In the genomic region with DNA sequence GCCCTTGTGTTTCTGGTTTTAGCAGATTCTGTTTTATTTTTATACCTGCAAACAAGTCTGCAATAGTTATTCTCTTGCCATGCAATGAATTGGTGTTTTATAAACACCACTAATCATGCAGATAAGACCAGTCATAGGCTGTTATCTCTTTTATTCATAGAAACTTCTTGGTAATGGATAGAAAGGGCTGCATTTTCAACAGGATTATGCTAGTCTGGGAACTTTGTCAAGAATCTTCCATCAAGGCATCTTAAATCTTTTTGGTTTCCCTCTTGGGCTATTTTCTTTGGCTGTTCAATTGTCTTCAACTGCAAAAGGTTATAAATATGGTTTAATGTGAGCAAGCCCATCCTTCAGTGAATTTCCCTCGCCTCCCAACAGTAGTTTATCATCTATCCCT, we compare ENCODE assay signal across 19 cellular contexts.
"Had no signal": no experiment of that assay in that cellular context is flagged by ENCODE, and none has a peak within 500 bp of the region (broad histone marks: within the 10 kb centered on the region; RNA-seq: fewer than 3 reads in every experiment).

No MANE protein-coding gene starts in this region.

- DNase-seq: activated CD4-positive, alpha-beta T cell treated with anti-CD3 and anti-CD28 coated beads for 1 hour; activated CD4-positive, alpha-beta T cell treated with anti-CD3 and anti-CD28 coated beads, Interleukin-2, amount 50 U/mL, for 1 hour; activated CD8-positive, alpha-beta T cell treated with anti-CD3 and anti-CD28 coated beads, Interleukin-2, amount 10 ng/mL, durations not matched to agents 7 days and 5 days; activated gamma-delta T cell treated with Interleukin-2 at 50 U/mL for 16 hours; foreskin keratinocyte; left lung; natural killer cell; ovary; spleen; stimulated activated CD4-positive, alpha-beta T cell treated with anti-CD3 and anti-CD28 coated beads, Interleukin-4, amount 100 ng/mL, for 24 hours; stimulated activated naive CD8-positive, alpha-beta T cell treated with anti-CD3 and anti-CD28 coated beads, Interleukin-15, Interleukin-2, amounts not matched to agents 100 U/mL and 50 U/mL, for 24 hours; thyroid gland; upper lobe of right lung; WERI-Rb-1 had no signal

- ATAC-seq: activated CD8-positive, alpha-beta T cell treated with anti-CD3 and anti-CD28 coated beads, Interleukin-2, amount 10 ng/mL, durations not matched to agents 7 days and 5 days; left lung; natural killer cell; stimulated activated naive CD8-positive, alpha-beta T cell treated with anti-CD3 and anti-CD28 coated beads, Interleukin-15, Interleukin-2, amounts not matched to agents 100 U/mL and 50 U/mL, for 24 hours; upper lobe of right lung had no signal

- H3K4me1 ChIP-seq: ascending aorta, foreskin keratinocyte, left lung, prostate gland, spleen, thyroid gland, upper lobe of right lung had no signal

- H3K27me3 ChIP-seq: ascending aorta, foreskin keratinocyte, left lung, ovary, spleen, thyroid gland, upper lobe of right lung had no signal

- H3K27ac ChIP-seq: ascending aorta, coronary artery, foreskin keratinocyte, left lung, ovary, prostate gland, spleen, thyroid gland, upper lobe of right lung, WERI-Rb-1 had no signal

- H3K36me3 ChIP-seq: ascending aorta, left lung, ovary, prostate gland, spleen, thyroid gland, upper lobe of right lung, WERI-Rb-1 had no signal

- H3K4me3 ChIP-seq: ascending aorta, coronary artery, left lung, lung, ovary, prostate gland, spleen, thyroid gland, upper lobe of right lung had no signal

- H3K4me3 Mint-ChIP-seq: activated CD8-positive, alpha-beta T cell treated with anti-CD3 and anti-CD28 coated beads, Interleukin-2, amount 10 ng/mL, durations not matched to agents 7 days and 5 days; activated naive CD4-positive, alpha-beta T cell treated with anti-CD3 and anti-CD28 coated beads, Interleukin-2, amount 50 U/mL, for 24 hours; natural killer cell had no signal

- H3K9me3 ChIP-seq: ascending aorta, left lung, ovary, prostate gland, spleen, thyroid gland, upper lobe of right lung had no signal

- H3K4me1 Mint-ChIP-seq: activated naive CD4-positive, alpha-beta T cell treated with anti-CD3 and anti-CD28 coated beads, Interleukin-2, amount 50 U/mL, for 24 hours; natural killer cell had no signal

- H3K27me3 Mint-ChIP-seq: activated naive CD4-positive, alpha-beta T cell treated with anti-CD3 and anti-CD28 coated beads, Interleukin-2, amount 50 U/mL, for 24 hours had no signal

- H3K9me3 Mint-ChIP-seq: activated naive CD4-positive, alpha-beta T cell treated with anti-CD3 and anti-CD28 coated beads, Interleukin-2, amount 50 U/mL, for 24 hours; natural killer cell had no signal

- H3K36me3 Mint-ChIP-seq: activated naive CD4-positive, alpha-beta T cell treated with anti-CD3 and anti-CD28 coated beads, Interleukin-2, amount 50 U/mL, for 24 hours; natural killer cell had no signal
